ENCODE assay signal across 1 cellular context in genomic region chr5:140660371-140660770, GRCh38. TPM values are rescaled to one million over a fixed set of nuclear protein-coding genes. Genes with fewer than 3 reads are reported as not detected.
"Had no signal": no experiment of that assay in that cellular context is flagged by ENCODE, and none has a peak within 500 bp of the region (broad histone marks: within the 10 kb centered on the region; RNA-seq: fewer than 3 reads in every experiment).

No MANE protein-coding gene starts in this region.

RNA-seq across cellular contexts. Expression of gene DND1, which starts 13.0 kb away (rescaled TPM):
- total RNA-seq: urinary bladder had no signal
